Comparison of ENCODE assay signal across 8 cellular contexts in the genomic region with DNA sequence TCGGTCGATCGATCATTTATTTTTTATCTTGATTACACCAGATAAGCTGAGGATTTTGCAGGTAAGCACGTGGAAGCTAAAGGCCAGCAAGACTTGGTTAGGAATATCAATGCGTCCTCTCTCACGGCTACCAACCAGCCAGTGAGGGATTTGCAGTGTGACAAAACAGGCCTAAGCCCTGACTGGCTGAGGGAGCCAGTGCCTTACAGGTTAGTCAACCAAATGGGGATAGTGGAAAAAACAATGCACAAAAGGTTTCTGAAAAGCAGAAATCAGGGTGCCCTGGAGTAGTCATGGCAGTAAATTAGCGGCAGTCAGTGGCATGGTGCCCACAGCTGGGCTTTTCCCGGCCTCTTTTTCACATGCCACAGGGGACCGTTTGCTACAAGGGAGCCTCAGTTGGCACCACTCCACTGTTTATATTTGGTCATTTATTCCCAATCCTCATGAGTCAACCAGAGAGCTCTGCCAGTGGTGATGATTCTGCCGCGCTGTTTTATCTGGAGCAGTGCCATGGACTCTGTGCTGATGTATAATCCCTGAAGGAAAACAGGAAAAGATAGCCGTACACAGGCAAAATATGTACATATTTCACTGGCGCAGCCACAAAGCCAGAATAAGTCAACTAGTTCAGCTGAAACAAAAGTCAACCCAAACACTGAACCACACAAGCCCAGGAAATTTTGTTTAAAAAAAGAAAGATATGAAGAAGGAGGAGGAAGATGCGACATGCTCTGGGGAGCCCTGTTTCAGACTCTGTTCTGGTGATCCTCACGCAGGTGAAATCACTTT.
DNase-seq lines count a peak whose midpoint lies in the region; ATAC-seq and TF ChIP-seq lines count a peak whose summit lies in the region.

No MANE protein-coding gene starts in this region.

- no peak overlapping the region for H3K27ac Mint-ChIP-seq in Calu3 (ENCODE audit: unreplicated experiment)
- no peak overlapping the region for H3K27ac Mint-ChIP-seq in activated CD8-positive, alpha-beta T cell treated with anti-CD3 and anti-CD28 coated beads, Interleukin-2, amount 10 ng/mL, durations not matched to agents 7 days and 5 days

- no peaks in the 10 kb centered on the region for H3K9me3 Mint-ChIP-seq in Calu3 (ENCODE audit: low read depth, unreplicated experiment)
- no peaks in the 10 kb centered on the region for H3K9me3 Mint-ChIP-seq in activated CD8-positive, alpha-beta T cell treated with anti-CD3 and anti-CD28 coated beads, Interleukin-2, amount 10 ng/mL, durations not matched to agents 7 days and 5 days (ENCODE audit: insufficient read depth)

- H3K36me3 Mint-ChIP-seq in Calu3 (ENCODE audit: insufficient read depth, unreplicated experiment), result no peaks in the 10 kb centered on the region
- H3K36me3 Mint-ChIP-seq in activated CD8-positive, alpha-beta T cell treated with anti-CD3 and anti-CD28 coated beads, Interleukin-2, amount 10 ng/mL, durations not matched to agents 7 days and 5 days (ENCODE audit: low read depth), result no peaks in the 10 kb centered on the region

- CTCF ChIA-PET in Calu3 (lab: Charles Lee), result interaction anchor here (0.5 to 1.6 kb wide), 4 partner anchors 62 to 600 kb away, joined by 3 to 4 read pairs (median 3); no protein-coding TSS in a partner anchor
- CTCF ChIA-PET in activated CD8-positive, alpha-beta T cell treated with anti-CD3 and anti-CD28 coated beads, Interleukin-2, amount 10 ng/mL, durations not matched to agents 7 days and 5 days (lab: Charles Lee), result no interaction called here

- H3K27me3 Mint-ChIP-seq in Calu3 (ENCODE audit: unreplicated experiment), result peaks cover 15% of the 10 kb centered on the region
- H3K27me3 Mint-ChIP-seq in activated CD8-positive, alpha-beta T cell treated with anti-CD3 and anti-CD28 coated beads, Interleukin-2, amount 10 ng/mL, durations not matched to agents 7 days and 5 days (ENCODE audit: low read depth), result peaks cover 10% of the 10 kb centered on the region

- H3K4me1 Mint-ChIP-seq in Calu3 (ENCODE audit: low read depth, unreplicated experiment), result peaks cover 22% of the 10 kb centered on the region
- H3K4me1 Mint-ChIP-seq in activated CD8-positive, alpha-beta T cell treated with anti-CD3 and anti-CD28 coated beads, Interleukin-2, amount 10 ng/mL, durations not matched to agents 7 days and 5 days (ENCODE audit: low read depth), result peaks cover 5% of the 10 kb centered on the region

- intact Hi-C loops in Calu3 (cut with micrococcal nuclease; ENCODE audit: unreplicated experiment), result loop anchor here (2.0 to 10.0 kb wide), 2 partner anchors 68 to 318 kb away; no protein-coding TSS in a partner anchor

- no peak for ATAC-seq in activated CD8-positive, alpha-beta T cell treated with anti-CD3 and anti-CD28 coated beads, Interleukin-2, amount 10 ng/mL, durations not matched to agents 7 days and 5 days

- POLR2A ChIA-PET in activated CD8-positive, alpha-beta T cell treated with anti-CD3 and anti-CD28 coated beads, Interleukin-2, amount 10 ng/mL, durations not matched to agents 7 days and 5 days (lab: Charles Lee), result no interaction called here

- peak; percentile 86 for DNase-seq in Calu3
- peak; percentile 58 for DNase-seq in NCI-H2196 treated with DMSO at 0.1 percent for 48 hours (lab: John Stamatoyannopoulos, UW; ENCODE audit: unreplicated experiment)
- DNase-seq in ecto neural progenitor cell (ENCODE audit: low spot score), result peak; percentile 26
- peak; percentile 77 for DNase-seq in midbrain (lab: John Stamatoyannopoulos, UW)
- no peak for DNase-seq in SKM-1 (lab: John Stamatoyannopoulos, UW; ENCODE audit: unreplicated experiment)
- DNase-seq in NCI-H187 treated with DMSO at 0.1 percent for 48 hours (lab: John Stamatoyannopoulos, UW), result no peak
- no peak for DNase-seq in retina
- no peak for DNase-seq in activated CD8-positive, alpha-beta T cell treated with anti-CD3 and anti-CD28 coated beads, Interleukin-2, amount 10 ng/mL, durations not matched to agents 7 days and 5 days

- H3K4me3 Mint-ChIP-seq in Calu3 (ENCODE audit: low read depth, unreplicated experiment), result no peak overlapping the region
- H3K4me3 Mint-ChIP-seq in activated CD8-positive, alpha-beta T cell treated with anti-CD3 and anti-CD28 coated beads, Interleukin-2, amount 10 ng/mL, durations not matched to agents 7 days and 5 days, result no peak overlapping the region

- TF ChIP-seq CTCF in Calu3 (IDR thresholded peaks at IDR 0.05; ENCODE audit: unreplicated experiment), result no peak

- BruUV-seq in Calu3 (replicated peaks; lab: Mats Ljungman, UMichigan), result no TSS peak

Comparison
In these comparisons a context has a peak if more than half of its experiments do, and no peak if none do; other contexts are left out.
1. DNase-seq: peak in Calu3 (single experiment), NCI-H2196 treated with DMSO at 0.1 percent for 48 hours (single experiment), ecto neural progenitor cell (single experiment) and midbrain (single experiment); none in SKM-1 (single experiment), NCI-H187 treated with DMSO at 0.1 percent for 48 hours (single experiment), retina (single experiment) and activated CD8-positive, alpha-beta T cell treated with anti-CD3 and anti-CD28 coated beads, Interleukin-2, amount 10 ng/mL, durations not matched to agents 7 days and 5 days (single experiment).